ENCODE assay signal across 25 cellular contexts in genomic region chr1:7868085-7868780, GRCh38. TPM values are rescaled to one million over a fixed set of nuclear protein-coding genes. Genes with fewer than 3 reads are reported as not detected.
A peak's percentile ranks its signal among the peaks of the same experiment; 100 is the strongest.
DNase-seq lines count a peak whose midpoint lies in the region; ATAC-seq, FAIRE-seq and TF ChIP-seq lines count a peak whose summit lies in the region.
"Had no signal": no experiment of that assay in that cellular context is flagged by ENCODE, and none has a peak within 500 bp of the region (broad histone marks: within the 10 kb centered on the region; RNA-seq: fewer than 3 reads in every experiment).

No MANE protein-coding gene starts in this region.

- H4K20me1 ChIP-seq in K562 (replicated peaks; ENCODE audit: control insufficient read depth, insufficient read depth, low read length) = 0 out of 2 replicates have a peak, but pooled peaks cover 3% of the 10 kb centered on the region

- H3K9ac ChIP-seq in K562 (ENCODE audit: insufficient read depth in 1 of 2, low read depth in 2 of 2, low read length in 2 of 2) = no peak overlapping the region

- ATAC-seq in K562 = no peak
- peak; percentile 54 for ATAC-seq in omental fat pad (ENCODE audit: low FRiP score)
- ATAC-seq in activated CD8-positive, alpha-beta memory T cell treated with anti-CD3 and anti-CD28 coated beads, Interleukin-2, amount 10 ng/mL, durations not matched to agents 7 days and 5 days = no peak
- ATAC-seq: GM12878 had no signal

- H3K79me2 ChIP-seq in K562 (ENCODE audit: control insufficient read depth, insufficient read depth, low read length) = no peaks in the 10 kb centered on the region

- in situ Hi-C loops in K562 (cut with MboI) = no loop called here

- no peaks in the 10 kb centered on the region for H3K4me1 Mint-ChIP-seq in activated CD8-positive, alpha-beta memory T cell treated with anti-CD3 and anti-CD28 coated beads, Interleukin-2, amount 10 ng/mL, durations not matched to agents 7 days and 5 days
- H3K4me1 Mint-ChIP-seq: CD4-positive, CD25-positive, alpha-beta regulatory T cell; CD8-positive, alpha-beta memory T cell had no signal

- H3K4me1 ChIP-seq in K562 (replicated peaks in 1 of 2; ENCODE audit: control insufficient read depth in 2 of 2, insufficient read depth in 2 of 2, low read length in 2 of 2) = peaks cover 0 to 10% of the 10 kb centered on the region in 2 experiments; a peak in 3 of 5 replicates
- H3K4me1 ChIP-seq: BE2C, HAP-1 had no signal

- TF ChIP-seq RAD21 in K562 (CRISPR knock-in tag; conservative IDR thresholded peaks at IDR 0.05 in 1 of 2, IDR thresholded peaks at IDR 0.05 in 1 of 2) = no peak

- no peak overlapping the region for H3K4me2 ChIP-seq in K562 (ENCODE audit: insufficient read depth, low read length)

- DNase-seq in SK-N-DZ (ENCODE audit: low spot score) (peak; percentile 54), K562 (ENCODE audit: extremely low read depth in 1 of 4, low spot score in 3 of 4) (no peak), omental fat pad (ENCODE audit: low spot score) (no peak), hepatic stellate cell (ENCODE audit: low spot score) (no peak), SIG-M5 (lab: John Stamatoyannopoulos, UW) (no peak), NCI-H446 (lab: John Stamatoyannopoulos, UW) (no peak)
- no peak for DNase-seq in activated CD8-positive, alpha-beta memory T cell treated with anti-CD3 and anti-CD28 coated beads, Interleukin-2, amount 10 ng/mL, durations not matched to agents 7 days and 5 days
- DNase-seq: ACHN; BE2C; C1 segment of cervical spinal cord; CD4-positive, CD25-positive, alpha-beta regulatory T cell; CD8-positive, alpha-beta memory T cell; COR-L47; DMS 273 treated with DMSO at 0.1 percent for 48 hours; DMS53; DND-41; EL; IMR-90 had no signal

- no peak overlapping the region for H3K4me3 Mint-ChIP-seq in activated CD8-positive, alpha-beta memory T cell treated with anti-CD3 and anti-CD28 coated beads, Interleukin-2, amount 10 ng/mL, durations not matched to agents 7 days and 5 days
- H3K4me3 Mint-ChIP-seq: CD4-positive, CD25-positive, alpha-beta regulatory T cell; CD8-positive, alpha-beta memory T cell had no signal

- H3K36me3 ChIP-seq in K562 (ENCODE audit: control insufficient read depth, insufficient read depth, low read length) = no peaks in the 10 kb centered on the region
- H3K36me3 ChIP-seq: BE2C, HAP-1 had no signal

- POLR2A ChIA-PET in K562 (lab: Yijun Ruan, JAX) = interaction anchor here (1.1 kb wide), 1 partner anchor 11 kb away, joined by 3 read pairs; no protein-coding TSS in a partner anchor

- no peak overlapping the region for H3K27ac Mint-ChIP-seq in activated CD8-positive, alpha-beta memory T cell treated with anti-CD3 and anti-CD28 coated beads, Interleukin-2, amount 10 ng/mL, durations not matched to agents 7 days and 5 days

- TF ChIP-seq CTCF in K562 (IDR thresholded peaks at IDR 0.05 in 2 of 3, conservative IDR thresholded peaks at IDR 0.05 in 1 of 3; ENCODE audit: insufficient read depth in 2 of 3, low read depth in 1 of 3, low read length in 3 of 3) (no peak), omental fat pad (IDR thresholded peaks at IDR 0.05) (no peak)

- peaks cover 11 to 40% of the 10 kb centered on the region in 2 experiments; a peak in 4 of 5 replicates for H3K27me3 ChIP-seq in K562 (ENCODE audit: control insufficient read depth in 2 of 2, insufficient read depth in 2 of 2, low read length in 2 of 2)
- H3K27me3 ChIP-seq: BE2C had no signal

- H3K9me1 ChIP-seq in K562 (ENCODE audit: control insufficient read depth, insufficient read depth, low read length) = no peaks in the 10 kb centered on the region

- intact Hi-C loops in K562 (cut with micrococcal nuclease) = no loop called here

- BruUV-seq in K562 (replicated peaks; lab: Mats Ljungman, UMichigan) = no TSS peak

- TF ChIP-seq EP300 in K562 (IDR thresholded peaks at IDR 0.05; ENCODE audit: low read length) = no peak

- CTCF ChIA-PET in K562 (lab: Yijun Ruan, JAX; ENCODE audit: low intra/inter-chr PET ratio) = no interaction called here
- CTCF ChIA-PET in activated CD8-positive, alpha-beta memory T cell treated with anti-CD3 and anti-CD28 coated beads, Interleukin-2, amount 10 ng/mL, durations not matched to agents 7 days and 5 days (lab: Charles Lee) = no interaction called here

- H3K4me3 ChIP-seq in K562 = no peak overlapping the region
- H3K4me3 ChIP-seq: GM12878, HAP-1 had no signal

- no peak overlapping the region for H3K27ac ChIP-seq in K562 (ENCODE audit: extremely low read depth, low read depth, low read length)
- H3K27ac ChIP-seq: HL-60 had no signal

- H3K9me3 Mint-ChIP-seq in activated CD8-positive, alpha-beta memory T cell treated with anti-CD3 and anti-CD28 coated beads, Interleukin-2, amount 10 ng/mL, durations not matched to agents 7 days and 5 days (ENCODE audit: low read depth) = no peaks in the 10 kb centered on the region
- H3K9me3 Mint-ChIP-seq: CD4-positive, CD25-positive, alpha-beta regulatory T cell; CD8-positive, alpha-beta memory T cell had no signal

- FAIRE-seq in K562 (lab: Jason Lieb, UNC) = no peak
- FAIRE-seq: A204.1, GM12878 had no signal

- no peak for TF ChIP-seq POLR2A in K562 (conservative IDR thresholded peaks at IDR 0.05)

- no peaks in the 10 kb centered on the region for H3K27me3 Mint-ChIP-seq in activated CD8-positive, alpha-beta memory T cell treated with anti-CD3 and anti-CD28 coated beads, Interleukin-2, amount 10 ng/mL, durations not matched to agents 7 days and 5 days
- H3K27me3 Mint-ChIP-seq: CD4-positive, CD25-positive, alpha-beta regulatory T cell had no signal

- no peaks in the 10 kb centered on the region for H3K36me3 Mint-ChIP-seq in activated CD8-positive, alpha-beta memory T cell treated with anti-CD3 and anti-CD28 coated beads, Interleukin-2, amount 10 ng/mL, durations not matched to agents 7 days and 5 days

- no peaks in the 10 kb centered on the region for H3K9me3 ChIP-seq in K562 (replicated peaks; ENCODE audit: control insufficient read depth, insufficient read depth, low read depth, low read length)
- H3K9me3 ChIP-seq: BE2C, HAP-1 had no signal

- no peak overlapping the region for H2AFZ ChIP-seq in K562 (ENCODE audit: low read depth, low read length)

- WGBS in K562 (ENCODE audit: insufficient coverage, low coverage, missing lambda C conversion rate) = 5% methylated on average over 10 of the region's 10 CpGs

TF ChIP-seq in K562, 482 proteins besides CTCF, POLR2A, EP300 and RAD21 (continues in another document):
- TF ChIP-seq TCF7L2 (IDR thresholded peaks at IDR 0.05; ENCODE audit: low read depth, low read length) = no peak
- TF ChIP-seq ZNF507 (tag; conservative IDR thresholded peaks at IDR 0.05) = no peak
- TF ChIP-seq ZNF280B (CRISPR knock-in tag; IDR thresholded peaks at IDR 0.05) = no peak
- no peak for TF ChIP-seq CBX2 (IDR thresholded peaks at IDR 0.05; ENCODE audit: insufficient read depth, low read length, poor library complexity, severe bottlenecking)
- no peak for TF ChIP-seq HNRNPK (IDR thresholded peaks at IDR 0.05; ENCODE audit: low read depth, low read length, poor library complexity, severe bottlenecking)
- TF ChIP-seq BHLHE40 (IDR thresholded peaks at IDR 0.05; ENCODE audit: low read length) = peak; percentile 55; the same call in 1 of the 2 replicates
- TF ChIP-seq SAP30 (IDR thresholded peaks at IDR 0.05; ENCODE audit: borderline replicate concordance, insufficient read depth, low read depth, low read length, poor library complexity, severe bottlenecking) = no peak
- TF ChIP-seq ATF7 (IDR thresholded peaks at IDR 0.05) = no peak
- TF ChIP-seq SUPT5H (IDR thresholded peaks at IDR 0.05) = no peak
- no peak for TF ChIP-seq IRF1 (CRISPR knock-in tag; IDR thresholded peaks at IDR 0.05; ENCODE audit: borderline replicate concordance)

RNA-seq across cellular contexts. Expression of gene UTS2, which starts 15.4 kb away (rescaled TPM):
- not detected in 2 replicates for polyA plus RNA-seq in SK-N-DZ (2014; cell fraction: cytosol; rRNA removed)
- not detected in 2 replicates for polyA plus RNA-seq in SK-N-DZ (2014; cell fraction: nucleus; rRNA removed)
- not detected in 2 replicates for total RNA-seq in K562 (2011; cell fraction: chromatin; rRNA removed; ENCODE audit: low replicate concordance)
- not detected in 2 replicates for total RNA-seq in K562 (2011; cell fraction: nucleolus; rRNA removed)
- total RNA-seq in K562 (2011; cell fraction: nucleoplasm; rRNA removed) = not detected in 2 replicates
- total RNA-seq in K562 (2014; rRNA removed) (not detected in 2 replicates), K562 (2014; rRNA removed; fragmentation: Illumina TruSeq; extraction: Trizol) (not detected in 2 replicates), K562 (2015; rRNA removed; fragmentation: Illumina TruSeq; extraction: Trizol) (not detected in 2 replicates), K562 (2021) (not detected in 2 replicates), omental fat pad (under 1 TPM in 1 of 4 donors, not detected in 3; 0.65 TPM)
- polyA plus RNA-seq in K562 (2011; rRNA removed) (0.16 and 0.29 TPM in 2 replicates), K562 (2014; fragmentation: Illumina TruSeq; extraction: Trizol) (not detected in 2 replicates), K562 (2014; fragmentation: Nextera tagmentation; extraction: Ambion mirVana) (under 1 TPM in 1 of 2 experiments, not detected in 1; 0.22 TPM), K562 (2014; rRNA removed) (0.07 TPM in 1 of 2 replicates, not detected in the other)
- polyA plus RNA-seq in K562 (2011; cell fraction: cytosol; rRNA removed) = not detected in 2 replicates
- polyA plus RNA-seq in K562 (2011; cell fraction: nucleus; rRNA removed) = not detected in 2 replicates
- not detected in 2 replicates for polyA plus RNA-seq in K562 (2012)
- not detected in 2 replicates for polyA minus RNA-seq in K562 (2011; rRNA and poly(A)+ RNA removed)
- polyA minus RNA-seq in K562 (2011; cell fraction: cytosol; rRNA and poly(A)+ RNA removed) = not detected in 2 replicates
- not detected in 2 replicates for polyA minus RNA-seq in K562 (2011; cell fraction: nucleus; rRNA and poly(A)+ RNA removed)
- under 1 TPM; 0.73 to 0.82 TPM for total RNA-seq in activated CD8-positive, alpha-beta memory T cell treated with anti-CD3 and anti-CD28 coated beads, Interleukin-2, amount 10 ng/mL, durations not matched to agents 7 days and 5 days
- total RNA-seq: G401, GM12878, H4, HT1080, IMR-90 had no signal
- polyA plus RNA-seq: GM12878, IMR-90 had no signal
